In genomic region chr15:85794598-85795319, GRCh38 we compare ENCODE assay signal across 8 cellular contexts. TPM values are rescaled to one million over a fixed set of nuclear protein-coding genes. Genes with fewer than 3 reads are reported as not detected.
DNase-seq lines count a peak whose midpoint lies in the region; ATAC-seq and TF ChIP-seq lines count a peak whose summit lies in the region.

A gene with protein sequence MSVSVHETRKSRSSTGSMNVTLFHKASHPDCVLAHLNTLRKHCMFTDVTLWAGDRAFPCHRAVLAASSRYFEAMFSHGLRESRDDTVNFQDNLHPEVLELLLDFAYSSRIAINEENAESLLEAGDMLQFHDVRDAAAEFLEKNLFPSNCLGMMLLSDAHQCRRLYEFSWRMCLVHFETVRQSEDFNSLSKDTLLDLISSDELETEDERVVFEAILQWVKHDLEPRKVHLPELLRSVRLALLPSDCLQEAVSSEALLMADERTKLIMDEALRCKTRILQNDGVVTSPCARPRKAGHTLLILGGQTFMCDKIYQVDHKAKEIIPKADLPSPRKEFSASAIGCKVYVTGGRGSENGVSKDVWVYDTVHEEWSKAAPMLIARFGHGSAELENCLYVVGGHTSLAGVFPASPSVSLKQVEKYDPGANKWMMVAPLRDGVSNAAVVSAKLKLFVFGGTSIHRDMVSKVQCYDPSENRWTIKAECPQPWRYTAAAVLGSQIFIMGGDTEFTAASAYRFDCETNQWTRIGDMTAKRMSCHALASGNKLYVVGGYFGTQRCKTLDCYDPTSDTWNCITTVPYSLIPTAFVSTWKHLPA (minus strand): TSS chr15:85794925. CDS start chr15:85769810, 25,115 bp downstream.

- peak within 1 kb of the TSS; percentile 63 to 98 (median 89) for H3K4me3 ChIP-seq in dorsolateral prefrontal cortex
- peak within 1 kb of the TSS; percentile 79 for H3K4me3 ChIP-seq in lower leg skin (ENCODE audit: low read depth, poor library complexity, severe bottlenecking)

- H3K9me3 Mint-ChIP-seq in CD14-positive monocyte: peaks cover 0 to 12% (median 0%) of the 10 kb centered on the region in 7 donors

- peak in 1 of 2 donors; percentile 15 for TF ChIP-seq POLR2A in lower leg skin (IDR thresholded peaks at IDR 0.05)

- peak within 1 kb of the TSS in 4 of 7 donors; percentile 19 to 75 (median 40) for H3K27ac Mint-ChIP-seq in CD14-positive monocyte

- WGBS in lower leg skin, 2 donors: 0% methylated on average over 26 to 51 of the region's 71 CpGs

- H3K36me3 Mint-ChIP-seq in CD14-positive monocyte: no peaks in the 10 kb centered on the region

- no peak for TF ChIP-seq CTCF in CD14-positive monocyte (IDR thresholded peaks at IDR 0.05)
- TF ChIP-seq CTCF in dorsolateral prefrontal cortex (IDR thresholded peaks at IDR 0.05 in 54 of 56, conservative IDR thresholded peaks at IDR 0.05 in 2 of 56; ENCODE audit: low read depth in 1 of 56, partially characterized antibody in 56 of 56): peak in 19 of 56 donors; percentile 6 to 34 (median 15)
- no peak for TF ChIP-seq CTCF in lower leg skin (IDR thresholded peaks at IDR 0.05)

- intact Hi-C loops in CD14-positive monocyte (cut with micrococcal nuclease) (loop anchor here in 1 of 2 donors (5.0 kb wide), 1 partner anchor 33 kb away; no protein-coding TSS in a partner anchor), dorsolateral prefrontal cortex (cut with DNase I) (loop anchor here in 1 of 2 donors (5.0 kb wide), 1 partner anchor 38 kb away; no protein-coding TSS in a partner anchor), lower leg skin (cut with DNase I; ENCODE audit: low total_unique reads) (no loop called here)

- H3K27ac ChIP-seq in dorsolateral prefrontal cortex: peak within 1 kb of the TSS in 57 of 59 donors; percentile 5 to 95 (median 84)

- no peaks in the 10 kb centered on the region for H3K27me3 ChIP-seq in dorsolateral prefrontal cortex

- DNase-seq in CD14-positive monocyte (ENCODE audit: low spot score) (peak; percentile 91), NCI-H748 treated with DMSO at 0.1 percent for 48 hours (lab: John Stamatoyannopoulos, UW) (peak; percentile 74), dorsolateral prefrontal cortex (peak; percentile 86 to 97 (median 94)), lower leg skin (ENCODE audit: low spot score in 2 of 2) (peak; percentile 94 to 99)
- DNase-seq in activated CD4-positive, alpha-beta T cell treated with anti-CD3 and anti-CD28 coated beads, Interleukin-2, amount 50 U/mL, for 48 hours: peak; percentile 89 to 92
- peak; percentile 84 to 91 for DNase-seq in stimulated activated CD4-positive, alpha-beta T cell treated with anti-CD3 and anti-CD28 coated beads, Interleukin-4, amount 100 ng/mL, for 4 hours

- ATAC-seq in GM19397 (IDR thresholded peaks at IDR 0.05; ENCODE audit: unreplicated experiment) (peak; percentile 98), HG03565 (IDR thresholded peaks at IDR 0.05; ENCODE audit: unreplicated experiment) (peak; percentile 96)

- peak within 1 kb of the TSS; percentile 82 to 94 for H3K4me3 Mint-ChIP-seq in CD14-positive monocyte

- H3K27me3 Mint-ChIP-seq in CD14-positive monocyte (ENCODE audit: low read depth in 3 of 3): peaks cover 32 to 45% (median 37%) of the 10 kb centered on the region in 3 donors

- peaks cover 21% of the 10 kb centered on the region for H3K4me1 Mint-ChIP-seq in CD14-positive monocyte

RNA-seq across cellular contexts. Expression of the gene that starts here (rescaled TPM):
- polyA plus RNA-seq in CD14-positive monocyte: under 1 TPM; 0.27 to 0.40 TPM
- total RNA-seq in dorsolateral prefrontal cortex: 10 to 100 TPM in 75 of 120 experiments, 1 to 10 TPM in 45; 6.4 to 24.6 (median 10.7) TPM
- total RNA-seq in lower leg skin: 10 to 100 TPM; 13.9 to 29.0 (median 21.4) TPM

Comparison
In these comparisons a context has a peak if more than half of its experiments do, and no peak if none do; other contexts are left out.
1. Peak in every context shown above with its lines: DNase-seq, ATAC-seq, H3K4me3 ChIP-seq and H3K27ac ChIP-seq.
2. Peak in DNase-seq in CD14-positive monocyte; RNA of the gene not detected or under 1 TPM.